In genomic region chr20:44702776-44703175, GRCh38 we compare ENCODE assay signal across 10 cellular contexts. TPM values are rescaled to one million over a fixed set of nuclear protein-coding genes. Genes with fewer than 3 reads are reported as not detected.
DNase-seq lines count a peak whose midpoint lies in the region; ATAC-seq, FAIRE-seq and TF ChIP-seq lines count a peak whose summit lies in the region.
"Had no signal": no experiment of that assay in that cellular context is flagged by ENCODE, and none has a peak within 500 bp of the region (broad histone marks: within the 10 kb centered on the region; RNA-seq: fewer than 3 reads in every experiment).

No MANE protein-coding gene starts in this region.

- H3K9me1 ChIP-seq in IMR-90 (ENCODE audit: insufficient read depth, low read length) (peaks cover 8% of the 10 kb centered on the region; the same call in 1 of the 2 replicates), endothelial cell of umbilical vein (replicated peaks; ENCODE audit: control insufficient read depth, extremely low read depth, insufficient read depth, low read length) (no peaks in the 10 kb centered on the region)

- TF ChIP-seq RAD21 in IMR-90 (IDR thresholded peaks at IDR 0.05; ENCODE audit: low read length), result no peak; the same call in 1 of the 2 replicates

- no peak overlapping the region for H2BK5ac ChIP-seq in IMR-90 (ENCODE audit: low read depth, low read length, poor library complexity, severe bottlenecking)

- H3K9ac ChIP-seq in IMR-90 (ENCODE audit: low read depth, low read length) (no peak overlapping the region), endothelial cell of umbilical vein (replicated peaks; ENCODE audit: extremely low read depth, insufficient read depth, low read length) (no peak overlapping the region)

- in situ Hi-C loops in IMR-90 (cut with MboI; ENCODE audit: low sequenced_read_pairs), result no loop called here

- peaks cover 11 to 17% of the 10 kb centered on the region in 2 donors for H3K27me3 Mint-ChIP-seq in natural killer cell treated with Interleukin-12 subunit alpha and Interleukin-12 subunit beta and Interleukin-15 and Interleukin-18, amount 100 ng/mL, for 72 hours
- H3K27me3 Mint-ChIP-seq in CD8-positive, alpha-beta T cell (ENCODE audit: low read depth), result peaks cover 2% of the 10 kb centered on the region

- TF ChIP-seq CTCF in IMR-90 (conservative IDR thresholded peaks at IDR 0.05; ENCODE audit: low read depth, low read length) (no peak), endothelial cell of umbilical vein (IDR thresholded peaks at IDR 0.05; ENCODE audit: extremely low read depth in 1 of 2, insufficient read depth in 1 of 2, low read depth in 1 of 2, low read length in 2 of 2) (no peak)
- TF ChIP-seq CTCF in CD8-positive, alpha-beta T cell (IDR thresholded peaks at IDR 0.05), result no peak

- no peak overlapping the region for H3K4me3 Mint-ChIP-seq in natural killer cell treated with Interleukin-12 subunit alpha and Interleukin-12 subunit beta and Interleukin-15 and Interleukin-18, amount 100 ng/mL, for 72 hours
- H3K4me3 Mint-ChIP-seq in CD8-positive, alpha-beta T cell, result no peak overlapping the region
- H3K4me3 Mint-ChIP-seq: central memory CD8-positive, alpha-beta T cell had no signal

- H3K14ac ChIP-seq in IMR-90 (replicated peaks; ENCODE audit: low read depth, low read length), result 0 out of 2 replicates have a peak overlapping the region, but pooled peaks have one; percentile 1

- H2AK5ac ChIP-seq in IMR-90 (ENCODE audit: low read depth, low read length), result peak overlapping the region; percentile 72

- no peaks in the 10 kb centered on the region for H3K9me3 ChIP-seq in IMR-90 (ENCODE audit: control insufficient read depth, insufficient read depth, low read length)
- H3K9me3 ChIP-seq in endothelial cell of umbilical vein (replicated peaks; ENCODE audit: control insufficient read depth, insufficient read depth, low read length), result no peaks in the 10 kb centered on the region
- H3K9me3 ChIP-seq in effector memory CD4-positive, alpha-beta T cell (ENCODE audit: control insufficient read depth, low read length), result no peaks in the 10 kb centered on the region
- H3K9me3 ChIP-seq in CD8-positive, alpha-beta T cell (ENCODE audit: low read length), result no peaks in the 10 kb centered on the region

- peaks cover 3% of the 10 kb centered on the region; the same call in 1 of the 2 replicates for H3K27me3 ChIP-seq in IMR-90 (ENCODE audit: control insufficient read depth, insufficient read depth, low read length)
- H3K27me3 ChIP-seq in endothelial cell of umbilical vein (ENCODE audit: control insufficient read depth in 2 of 2, insufficient read depth in 2 of 2, low read length in 2 of 2), result no peaks in the 10 kb centered on the region
- no peaks in the 10 kb centered on the region for H3K27me3 ChIP-seq in effector memory CD4-positive, alpha-beta T cell (replicated peaks; ENCODE audit: control insufficient read depth, insufficient read depth, low read length, poor library complexity, severe bottlenecking)
- H3K27me3 ChIP-seq in CD8-positive, alpha-beta T cell (ENCODE audit: insufficient read depth, low read length), result no peaks in the 10 kb centered on the region

- no peaks in the 10 kb centered on the region for H3K36me3 Mint-ChIP-seq in natural killer cell treated with Interleukin-12 subunit alpha and Interleukin-12 subunit beta and Interleukin-15 and Interleukin-18, amount 100 ng/mL, for 72 hours
- no peaks in the 10 kb centered on the region for H3K36me3 Mint-ChIP-seq in CD8-positive, alpha-beta T cell

- BruUV-seq in IMR-90 (replicated peaks; lab: Mats Ljungman, UMichigan) (no TSS peak), endothelial cell of umbilical vein (replicated peaks; lab: Mats Ljungman, UMichigan) (no TSS peak)

- intact Hi-C loops in IMR-90 (cut with micrococcal nuclease), result no loop called here
- intact Hi-C loops in endothelial cell of umbilical vein (cut with micrococcal nuclease), result loop anchor here (1.0 kb wide), 1 partner anchor 7 kb away; no protein-coding TSS in a partner anchor
- intact Hi-C loops in CD8-positive, alpha-beta T cell (cut with DNase I, micrococcal nuclease), result no loop called here

- H3K4ac ChIP-seq in IMR-90 (ENCODE audit: low read depth, low read length), result no peak overlapping the region; the same call in 1 of the 2 replicates

- 0 out of 2 replicates have a peak overlapping the region, but pooled peaks have one; percentile 21 for H2BK20ac ChIP-seq in IMR-90 (ENCODE audit: low read depth, low read length)

- TF ChIP-seq POLR2A in IMR-90 (IDR thresholded peaks at IDR 0.05; ENCODE audit: low read depth, low read length) (no peak), endothelial cell of umbilical vein (IDR thresholded peaks at IDR 0.05; ENCODE audit: low read depth, low read length) (no peak)

- peak overlapping the region; percentile 56 for H2AFZ ChIP-seq in IMR-90 (replicated peaks; ENCODE audit: low read length, poor library complexity)
- H2AFZ ChIP-seq in endothelial cell of umbilical vein (ENCODE audit: low read depth, low read length), result peak overlapping the region; percentile 9

- 8% methylated on average over 2 of the region's 9 CpGs; no CpG with 5 or more reads in 1 of the 2 experiments for WGBS in IMR-90 (ENCODE audit: extremely low coverage in 2 of 2, insufficient read length in 1 of 2), 2 experiments

- dilution Hi-C loops in IMR-90 (cut with HindIII; ENCODE audit: low sequenced_read_pairs, unreplicated experiment), result no loop called here
- dilution Hi-C loops in endothelial cell of umbilical vein (cut with MboI; ENCODE audit: extremely low pct_ligation_motif_present, low sequenced_read_pairs), result no loop called here

- H3K56ac ChIP-seq in IMR-90 (ENCODE audit: extremely low read depth, insufficient read depth, low read length), result no peak overlapping the region

- CTCF ChIA-PET in IMR-90 (lab: Yijun Ruan, JAX) (interaction anchor here (0.7 to 3.8 kb wide), 5 partner anchors 9 to 32 kb away, joined by 3 to 12 read pairs (median 3); no protein-coding TSS in a partner anchor), endothelial cell of umbilical vein (lab: Charles Lee) (interaction anchor here (1.0 to 2.5 kb wide), 9 partner anchors 9 to 41 kb away, joined by 3 to 11 read pairs (median 5); partner anchors contain the start of gene CCN5)
- CTCF ChIA-PET in CD8-positive, alpha-beta T cell (lab: Charles Lee), result no interaction called here

- peak overlapping the region; percentile 27; the same call in 2 of the 3 replicates for H2BK15ac ChIP-seq in IMR-90 (ENCODE audit: low read depth, low read length)

- DNase-seq in EH (ENCODE audit: low read depth) (peak; percentile 89), IMR-90 (peak; percentile 91), endothelial cell of umbilical vein (ENCODE audit: low read depth, low spot score) (peak; percentile 94), OCI-M2 (lab: John Stamatoyannopoulos, UW; ENCODE audit: unreplicated experiment) (no peak)
- peak; percentile 70 for DNase-seq in natural killer cell treated with Interleukin-12 subunit alpha and Interleukin-12 subunit beta and Interleukin-15 and Interleukin-18, amount 100 ng/mL, for 72 hours (ENCODE audit: low spot score)
- DNase-seq in effector memory CD4-positive, alpha-beta T cell, result no peak
- no peak for DNase-seq in CD8-positive, alpha-beta T cell

- H4K91ac ChIP-seq in IMR-90 (ENCODE audit: insufficient read depth, low read depth, low read length), result peak overlapping the region; percentile 15; the same call in 1 of the 2 replicates

- peak overlapping the region; percentile 24; the same call in 1 of the 2 replicates for H3K27ac ChIP-seq in IMR-90 (ENCODE audit: insufficient read depth, low read length)
- H3K27ac ChIP-seq in endothelial cell of umbilical vein (ENCODE audit: insufficient read depth, low read depth, low read length), result no peak overlapping the region
- H3K27ac ChIP-seq in effector memory CD4-positive, alpha-beta T cell (ENCODE audit: insufficient read depth, low read length, poor library complexity, severe bottlenecking), result no peak overlapping the region
- H3K27ac ChIP-seq in CD8-positive, alpha-beta T cell (ENCODE audit: low read depth, low read length), result no peak overlapping the region

- no peaks in the 10 kb centered on the region for H3K79me1 ChIP-seq in IMR-90 (ENCODE audit: low read depth in 1 of 2, low read length in 2 of 2)

- H3K4me1 Mint-ChIP-seq in natural killer cell treated with Interleukin-12 subunit alpha and Interleukin-12 subunit beta and Interleukin-15 and Interleukin-18, amount 100 ng/mL, for 72 hours (ENCODE audit: low read depth in 2 of 2), result peaks cover 0 to 7% of the 10 kb centered on the region in 2 donors
- H3K4me1 Mint-ChIP-seq in CD8-positive, alpha-beta T cell (ENCODE audit: low read depth), result no peaks in the 10 kb centered on the region
- H3K4me1 Mint-ChIP-seq: central memory CD8-positive, alpha-beta T cell had no signal

- peak overlapping the region; percentile 20; the same call in 1 of the 2 replicates for H2BK120ac ChIP-seq in IMR-90 (ENCODE audit: low read depth, low read length)

- H3K36me3 ChIP-seq in IMR-90 (ENCODE audit: control insufficient read depth, insufficient read depth, low read length) (no peaks in the 10 kb centered on the region), endothelial cell of umbilical vein (ENCODE audit: control insufficient read depth in 2 of 2, extremely low read depth in 1 of 2, insufficient read depth in 2 of 2, low read length in 2 of 2) (no peaks in the 10 kb centered on the region)
- H3K36me3 ChIP-seq in effector memory CD4-positive, alpha-beta T cell (ENCODE audit: control insufficient read depth, insufficient read depth, low read length), result no peaks in the 10 kb centered on the region
- H3K36me3 ChIP-seq in CD8-positive, alpha-beta T cell (ENCODE audit: insufficient read depth, low read length), result no peaks in the 10 kb centered on the region

- no peak overlapping the region for H3K23ac ChIP-seq in IMR-90 (ENCODE audit: low read depth, low read length)

- H3K4me2 ChIP-seq in IMR-90 (ENCODE audit: low read depth, low read length) (peak overlapping the region; percentile 37; the same call in 1 of the 2 replicates), endothelial cell of umbilical vein (ENCODE audit: insufficient read depth, low read length) (no peak overlapping the region)

- no peak overlapping the region for H3K4me3 ChIP-seq in IMR-90 (ENCODE audit: insufficient read depth, low read depth, low read length)
- no peak overlapping the region for H3K4me3 ChIP-seq in endothelial cell of umbilical vein (replicated peaks in 1 of 3; ENCODE audit: insufficient read depth in 1 of 3, low read depth in 1 of 3, low read length in 3 of 3)
- no peak overlapping the region for H3K4me3 ChIP-seq in effector memory CD4-positive, alpha-beta T cell (ENCODE audit: insufficient read depth, low read depth, low read length, poor library complexity, severe bottlenecking)
- H3K4me3 ChIP-seq in CD8-positive, alpha-beta T cell (ENCODE audit: low read depth, low read length), result no peak overlapping the region

- H3K18ac ChIP-seq in IMR-90 (ENCODE audit: low read depth, low read length), result peak overlapping the region; percentile 75

- H3K79me2 ChIP-seq in endothelial cell of umbilical vein (ENCODE audit: control insufficient read depth, insufficient read depth, low read length), result no peaks in the 10 kb centered on the region

- H4K20me1 ChIP-seq in IMR-90 (ENCODE audit: insufficient read depth, low read length) (no peaks in the 10 kb centered on the region), endothelial cell of umbilical vein (replicated peaks; ENCODE audit: control insufficient read depth, extremely low read depth, insufficient read depth, low read length) (no peaks in the 10 kb centered on the region)

- H2AK9ac ChIP-seq in IMR-90 (replicated peaks; ENCODE audit: low read depth, low read length, poor library complexity), result peak overlapping the region; percentile 93

- peak overlapping the region in 1 of 2 experiments; percentile 30; a peak in 1 of 4 replicates for H4K8ac ChIP-seq in IMR-90 (ENCODE audit: low read depth in 2 of 2, low read length in 2 of 2)

- no peaks in the 10 kb centered on the region for H3K9me3 Mint-ChIP-seq in natural killer cell treated with Interleukin-12 subunit alpha and Interleukin-12 subunit beta and Interleukin-15 and Interleukin-18, amount 100 ng/mL, for 72 hours
- no peaks in the 10 kb centered on the region for H3K9me3 Mint-ChIP-seq in CD8-positive, alpha-beta T cell
- H3K9me3 Mint-ChIP-seq: central memory CD8-positive, alpha-beta T cell had no signal

- H4K5ac ChIP-seq in IMR-90 (ENCODE audit: low read depth, low read length), result peak overlapping the region; percentile 43; the same call in 1 of the 2 replicates

- POLR2A ChIA-PET in IMR-90 (lab: Charles Lee; ENCODE audit: unreplicated experiment), result no interaction called here
- POLR2A ChIA-PET in endothelial cell of umbilical vein (lab: Charles Lee), result interaction anchor here (1.0 kb wide), 1 partner anchor 11 kb away, joined by 3 read pairs; no protein-coding TSS in a partner anchor
- POLR2A ChIA-PET in CD8-positive, alpha-beta T cell (lab: Charles Lee), result no interaction called here

- H3K27ac Mint-ChIP-seq in natural killer cell treated with Interleukin-12 subunit alpha and Interleukin-12 subunit beta and Interleukin-15 and Interleukin-18, amount 100 ng/mL, for 72 hours, result no peak overlapping the region
- H3K27ac Mint-ChIP-seq in CD8-positive, alpha-beta T cell, result no peak overlapping the region

- peak; percentile 33 for FAIRE-seq in endothelial cell of umbilical vein (lab: Jason Lieb, UNC)

- ATAC-seq in IMR-90 (ENCODE audit: low read depth) (peak; percentile 73), SK-N-SH treated with all-trans-retinoic acid at 6 μM for 48 hours (no peak)
- ATAC-seq in natural killer cell treated with Interleukin-12 subunit alpha and Interleukin-12 subunit beta and Interleukin-15 and Interleukin-18, amount 100 ng/mL, for 72 hours, result peak; percentile 65 to 83
- ATAC-seq in CD8-positive, alpha-beta T cell, result no peak
- ATAC-seq: HCT116 had no signal

- H3K4me1 ChIP-seq in IMR-90 (ENCODE audit: control insufficient read depth, insufficient read depth, low read length), result peaks cover 45% of the 10 kb centered on the region
- peaks cover 13% of the 10 kb centered on the region for H3K4me1 ChIP-seq in endothelial cell of umbilical vein (ENCODE audit: control insufficient read depth, extremely low read depth, insufficient read depth, low read length)
- H3K4me1 ChIP-seq in effector memory CD4-positive, alpha-beta T cell (ENCODE audit: control insufficient read depth, insufficient read depth, low read length, poor library complexity, severe bottlenecking), result no peaks in the 10 kb centered on the region
- H3K4me1 ChIP-seq in CD8-positive, alpha-beta T cell (ENCODE audit: insufficient read depth, low read length), result no peaks in the 10 kb centered on the region

RNA-seq across cellular contexts. Expression of gene CCN5, which starts 12.4 kb away (rescaled TPM):
- not detected in 2 replicates for total RNA-seq in IMR-90 (2012; rRNA removed)
- not detected in 2 replicates for polyA plus RNA-seq in IMR-90 (2012; rRNA removed)
- 0.12 TPM in 1 of 2 replicates, not detected in the other for polyA plus RNA-seq in IMR-90 (2012; cell fraction: cytosol; rRNA removed)
- 0.02 and 0.13 TPM in 2 replicates for polyA plus RNA-seq in IMR-90 (2012; cell fraction: nucleus; rRNA removed; ENCODE audit: low replicate concordance)
- total RNA-seq in endothelial cell of umbilical vein, result not detected in 2 replicates
- polyA plus RNA-seq in endothelial cell of umbilical vein, result 0.03 and 0.14 TPM in 2 replicates
- 0.04 TPM in 1 of 2 replicates, not detected in the other for polyA plus RNA-seq in endothelial cell of umbilical vein (2011; cell fraction: cytosol; rRNA removed)
- polyA plus RNA-seq in endothelial cell of umbilical vein (2011; cell fraction: nucleus; rRNA removed), result 0.09 TPM in 1 of 2 replicates, not detected in the other
- polyA plus RNA-seq in endothelial cell of umbilical vein (2012), result not detected in 2 replicates
- polyA minus RNA-seq in endothelial cell of umbilical vein, result 0.23 TPM in 1 of 2 replicates, not detected in the other
- polyA minus RNA-seq in endothelial cell of umbilical vein (2011; cell fraction: cytosol; rRNA and poly(A)+ RNA removed), result 41.1 TPM
- polyA minus RNA-seq in endothelial cell of umbilical vein (2011; cell fraction: nucleus; rRNA and poly(A)+ RNA removed), result 0.96 and 2.1 TPM in 2 replicates
- total RNA-seq in natural killer cell treated with Interleukin-12 subunit alpha and Interleukin-12 subunit beta and Interleukin-15 and Interleukin-18, amount 100 ng/mL, for 72 hours, result not detected
- not detected for total RNA-seq in CD8-positive, alpha-beta T cell

RNA-seq across cellular contexts. Expression of gene KCNK15, which starts 42.9 kb away (rescaled TPM):
- not detected in 2 replicates for total RNA-seq in IMR-90 (2012; rRNA removed)
- polyA plus RNA-seq in IMR-90 (2012; rRNA removed), result not detected in 2 replicates
- not detected in 2 replicates for polyA plus RNA-seq in IMR-90 (2012; cell fraction: cytosol; rRNA removed)
- not detected in 2 replicates for polyA plus RNA-seq in IMR-90 (2012; cell fraction: nucleus; rRNA removed; ENCODE audit: low replicate concordance)
- total RNA-seq in endothelial cell of umbilical vein, result not detected in 2 replicates
- 0.05 and 0.06 TPM in 2 replicates for polyA plus RNA-seq in endothelial cell of umbilical vein
- polyA plus RNA-seq in endothelial cell of umbilical vein (2011; cell fraction: cytosol; rRNA removed), result not detected in 2 replicates
- not detected in 2 replicates for polyA plus RNA-seq in endothelial cell of umbilical vein (2011; cell fraction: nucleus; rRNA removed)
- polyA plus RNA-seq in endothelial cell of umbilical vein (2012), result not detected in 2 replicates
- not detected in 2 replicates for polyA minus RNA-seq in endothelial cell of umbilical vein
- 21.4 TPM for polyA minus RNA-seq in endothelial cell of umbilical vein (2011; cell fraction: cytosol; rRNA and poly(A)+ RNA removed)
- 0.14 TPM in 1 of 2 replicates, not detected in the other for polyA minus RNA-seq in endothelial cell of umbilical vein (2011; cell fraction: nucleus; rRNA and poly(A)+ RNA removed)
- total RNA-seq in natural killer cell treated with Interleukin-12 subunit alpha and Interleukin-12 subunit beta and Interleukin-15 and Interleukin-18, amount 100 ng/mL, for 72 hours, result under 1 TPM; 0.28 to 0.50 TPM
- not detected for total RNA-seq in CD8-positive, alpha-beta T cell

RNA-seq across cellular contexts. Expression of gene ADA, which starts 51.3 kb away (rescaled TPM):
- total RNA-seq in IMR-90 (2012; rRNA removed), result 6.9 and 8.1 TPM in 2 replicates
- polyA plus RNA-seq in IMR-90 (2012; rRNA removed), result 11.0 and 11.6 TPM in 2 replicates
- polyA plus RNA-seq in IMR-90 (2012; cell fraction: cytosol; rRNA removed), result 9.8 and 15.3 TPM in 2 replicates
- polyA plus RNA-seq in IMR-90 (2012; cell fraction: nucleus; rRNA removed; ENCODE audit: low replicate concordance), result 31.5 and 33.0 TPM in 2 replicates
- total RNA-seq in endothelial cell of umbilical vein, result 26.3 and 33.2 TPM in 2 replicates
- polyA plus RNA-seq in endothelial cell of umbilical vein, result 29.8 and 33.1 TPM in 2 replicates
- polyA plus RNA-seq in endothelial cell of umbilical vein (2011; cell fraction: cytosol; rRNA removed), result 25.8 and 29.4 TPM in 2 replicates
- 49.2 and 50.3 TPM in 2 replicates for polyA plus RNA-seq in endothelial cell of umbilical vein (2011; cell fraction: nucleus; rRNA removed)
- 23.0 and 30.6 TPM in 2 replicates for polyA plus RNA-seq in endothelial cell of umbilical vein (2012)
- 23.0 and 24.0 TPM in 2 replicates for polyA minus RNA-seq in endothelial cell of umbilical vein
- polyA minus RNA-seq in endothelial cell of umbilical vein (2011; cell fraction: cytosol; rRNA and poly(A)+ RNA removed), result 9.2 TPM
- 9.7 and 13.6 TPM in 2 replicates for polyA minus RNA-seq in endothelial cell of umbilical vein (2011; cell fraction: nucleus; rRNA and poly(A)+ RNA removed)
- 10 to 100 TPM; 31.9 to 42.7 TPM for total RNA-seq in natural killer cell treated with Interleukin-12 subunit alpha and Interleukin-12 subunit beta and Interleukin-15 and Interleukin-18, amount 100 ng/mL, for 72 hours
- total RNA-seq in CD8-positive, alpha-beta T cell, result 10 to 100 TPM; 27.9 to 30.2 TPM

Comparison
In these comparisons a context has a peak if more than half of its experiments do, and no peak if none do; other contexts are left out.
1. DNase-seq: peak in EH (single experiment), IMR-90 (single experiment), endothelial cell of umbilical vein (single experiment) and natural killer cell treated with Interleukin-12 subunit alpha and Interleukin-12 subunit beta and Interleukin-15 and Interleukin-18, amount 100 ng/mL, for 72 hours (single experiment); none in effector memory CD4-positive, alpha-beta T cell (0 of 3), OCI-M2 (single experiment) and CD8-positive, alpha-beta T cell (0 of 7).
2. ATAC-seq: peak in IMR-90 (single experiment) and natural killer cell treated with Interleukin-12 subunit alpha and Interleukin-12 subunit beta and Interleukin-15 and Interleukin-18, amount 100 ng/mL, for 72 hours (2 of 2); none in SK-N-SH treated with all-trans-retinoic acid at 6 μM for 48 hours (single experiment) and CD8-positive, alpha-beta T cell (single experiment).